4 cellular contexts compared by ENCODE assay signal in genomic region chr11:54561439-54561838, GRCh38. TPM values are rescaled to one million over a fixed set of nuclear protein-coding genes. Genes with fewer than 3 reads are reported as not detected.
"Had no signal": no experiment of that assay in that cellular context is flagged by ENCODE, and none has a peak within 500 bp of the region (broad histone marks: within the 10 kb centered on the region; RNA-seq: fewer than 3 reads in every experiment).

No MANE protein-coding gene starts in this region.

RNA-seq across cellular contexts. Expression of gene OR4C46, which starts 42.4 kb away (rescaled TPM):
- total RNA-seq: HT-29, HT1080, IMR-90 had no signal
- polyA plus RNA-seq: IgD-negative memory B cell, IMR-90 had no signal
